Comparison of ENCODE assay signal across 1 cellular context in the genomic region with DNA sequence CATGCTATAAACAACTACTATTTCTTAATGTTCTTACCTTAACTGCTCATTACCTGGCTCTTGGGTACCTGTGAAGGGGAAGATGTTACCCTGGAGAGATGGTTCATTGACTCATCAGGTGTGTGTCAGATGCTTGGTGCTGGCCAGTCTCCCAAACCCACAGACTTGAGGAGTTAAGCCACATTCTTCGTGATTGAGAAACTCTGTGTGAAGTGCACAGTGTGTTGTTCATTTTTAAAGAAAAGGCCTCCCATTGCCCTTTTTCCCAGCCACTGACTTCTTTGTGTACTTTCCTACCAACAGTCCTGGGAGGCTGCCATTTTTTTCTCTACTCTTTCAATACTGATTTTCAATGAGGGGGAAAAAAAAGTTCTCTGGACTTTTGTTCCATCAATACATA.
TF ChIP-seq lines count a peak whose summit lies in the region.

No MANE protein-coding gene starts in this region.

TF ChIP-seq in GM23338, 12 proteins besides CTCF, POLR2A, EP300 and RAD21 (continued from another document):
- TF ChIP-seq, protein P1, sequence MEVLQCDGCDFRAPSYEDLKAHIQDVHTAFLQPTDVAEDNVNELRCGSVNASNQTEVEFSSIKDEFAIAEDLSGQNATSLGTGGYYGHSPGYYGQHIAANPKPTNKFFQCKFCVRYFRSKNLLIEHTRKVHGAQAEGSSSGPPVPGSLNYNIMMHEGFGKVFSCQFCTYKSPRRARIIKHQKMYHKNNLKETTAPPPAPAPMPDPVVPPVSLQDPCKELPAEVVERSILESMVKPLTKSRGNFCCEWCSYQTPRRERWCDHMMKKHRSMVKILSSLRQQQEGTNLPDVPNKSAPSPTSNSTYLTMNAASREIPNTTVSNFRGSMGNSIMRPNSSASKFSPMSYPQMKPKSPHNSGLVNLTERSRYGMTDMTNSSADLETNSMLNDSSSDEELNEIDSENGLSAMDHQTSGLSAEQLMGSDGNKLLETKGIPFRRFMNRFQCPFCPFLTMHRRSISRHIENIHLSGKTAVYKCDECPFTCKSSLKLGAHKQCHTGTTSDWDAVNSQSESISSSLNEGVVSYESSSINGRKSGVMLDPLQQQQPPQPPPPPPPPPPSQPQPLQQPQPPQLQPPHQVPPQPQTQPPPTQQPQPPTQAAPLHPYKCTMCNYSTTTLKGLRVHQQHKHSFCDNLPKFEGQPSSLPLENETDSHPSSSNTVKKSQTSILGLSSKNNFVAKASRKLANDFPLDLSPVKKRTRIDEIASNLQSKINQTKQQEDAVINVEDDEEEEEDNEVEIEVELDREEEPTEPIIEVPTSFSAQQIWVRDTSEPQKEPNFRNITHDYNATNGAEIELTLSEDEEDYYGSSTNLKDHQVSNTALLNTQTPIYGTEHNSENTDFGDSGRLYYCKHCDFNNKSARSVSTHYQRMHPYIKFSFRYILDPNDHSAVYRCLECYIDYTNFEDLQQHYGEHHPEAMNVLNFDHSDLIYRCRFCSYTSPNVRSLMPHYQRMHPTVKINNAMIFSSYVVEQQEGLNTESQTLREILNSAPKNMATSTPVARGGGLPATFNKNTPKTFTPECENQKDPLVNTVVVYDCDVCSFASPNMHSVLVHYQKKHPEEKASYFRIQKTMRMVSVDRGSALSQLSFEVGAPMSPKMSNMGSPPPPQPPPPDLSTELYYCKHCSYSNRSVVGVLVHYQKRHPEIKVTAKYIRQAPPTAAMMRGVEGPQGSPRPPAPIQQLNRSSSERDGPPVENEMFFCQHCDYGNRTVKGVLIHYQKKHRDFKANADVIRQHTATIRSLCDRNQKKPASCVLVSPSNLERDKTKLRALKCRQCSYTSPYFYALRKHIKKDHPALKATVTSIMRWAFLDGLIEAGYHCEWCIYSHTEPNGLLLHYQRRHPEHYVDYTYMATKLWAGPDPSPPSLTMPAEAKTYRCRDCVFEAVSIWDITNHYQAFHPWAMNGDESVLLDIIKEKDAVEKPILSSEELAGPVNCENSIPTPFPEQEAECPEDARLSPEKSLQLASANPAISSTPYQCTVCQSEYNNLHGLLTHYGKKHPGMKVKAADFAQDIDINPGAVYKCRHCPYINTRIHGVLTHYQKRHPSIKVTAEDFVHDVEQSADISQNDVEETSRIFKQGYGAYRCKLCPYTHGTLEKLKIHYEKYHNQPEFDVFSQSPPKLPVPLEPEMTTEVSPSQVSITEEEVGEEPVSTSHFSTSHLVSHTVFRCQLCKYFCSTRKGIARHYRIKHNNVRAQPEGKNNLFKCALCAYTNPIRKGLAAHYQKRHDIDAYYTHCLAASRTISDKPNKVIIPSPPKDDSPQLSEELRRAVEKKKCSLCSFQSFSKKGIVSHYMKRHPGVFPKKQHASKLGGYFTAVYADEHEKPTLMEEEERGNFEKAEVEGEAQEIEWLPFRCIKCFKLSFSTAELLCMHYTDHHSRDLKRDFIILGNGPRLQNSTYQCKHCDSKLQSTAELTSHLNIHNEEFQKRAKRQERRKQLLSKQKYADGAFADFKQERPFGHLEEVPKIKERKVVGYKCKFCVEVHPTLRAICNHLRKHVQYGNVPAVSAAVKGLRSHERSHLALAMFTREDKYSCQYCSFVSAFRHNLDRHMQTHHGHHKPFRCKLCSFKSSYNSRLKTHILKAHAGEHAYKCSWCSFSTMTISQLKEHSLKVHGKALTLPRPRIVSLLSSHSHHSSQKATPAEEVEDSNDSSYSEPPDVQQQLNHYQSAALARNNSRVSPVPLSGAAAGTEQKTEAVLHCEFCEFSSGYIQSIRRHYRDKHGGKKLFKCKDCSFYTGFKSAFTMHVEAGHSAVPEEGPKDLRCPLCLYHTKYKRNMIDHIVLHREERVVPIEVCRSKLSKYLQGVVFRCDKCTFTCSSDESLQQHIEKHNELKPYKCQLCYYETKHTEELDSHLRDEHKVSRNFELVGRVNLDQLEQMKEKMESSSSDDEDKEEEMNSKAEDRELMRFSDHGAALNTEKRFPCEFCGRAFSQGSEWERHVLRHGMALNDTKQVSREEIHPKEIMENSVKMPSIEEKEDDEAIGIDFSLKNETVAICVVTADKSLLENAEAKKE (CRISPR knock-in tag; IDR thresholded peaks at IDR 0.05) = no peak
- TF ChIP-seq POLR2AphosphoS5 (IDR thresholded peaks at IDR 0.05; ENCODE audit: low read depth) = no peak
- TF ChIP-seq CREB1 (CRISPR knock-in tag; IDR thresholded peaks at IDR 0.05; ENCODE audit: low read depth) = no peak
